In the genomic region with DNA sequence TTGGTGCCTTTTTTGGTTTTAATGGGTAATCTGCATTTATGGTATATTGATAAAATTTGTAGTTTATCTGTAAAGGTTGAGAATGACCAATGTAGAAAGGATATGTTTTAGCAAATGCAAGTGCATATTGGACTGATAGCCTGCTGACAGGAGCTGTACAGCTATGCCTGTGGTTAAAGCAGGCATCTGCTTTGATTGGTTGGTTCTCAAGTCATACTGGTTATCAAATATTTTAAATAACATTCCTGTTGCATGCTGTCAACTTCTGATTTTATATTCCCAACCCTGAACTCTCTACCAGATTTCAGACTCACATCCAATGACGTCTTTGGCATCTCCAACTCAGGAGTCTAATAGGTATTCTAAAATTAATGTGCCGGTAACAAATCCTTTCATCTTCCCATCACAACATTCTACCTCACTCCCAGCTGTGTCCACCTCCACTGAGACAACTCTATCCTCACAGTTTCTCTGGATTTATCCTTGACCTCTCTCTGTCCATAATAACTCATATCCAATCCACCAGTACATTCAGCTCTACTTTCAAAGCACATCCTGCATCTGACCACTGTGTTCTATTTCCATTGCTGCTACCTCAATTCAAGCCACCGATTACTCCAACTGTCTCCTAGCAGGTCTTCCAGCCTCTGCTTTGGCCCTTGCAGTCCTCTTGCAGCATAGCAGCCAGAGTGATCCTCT, we compare ENCODE assay signal across 8 cellular contexts.
DNase-seq lines count a peak whose midpoint lies in the region; ATAC-seq, FAIRE-seq and TF ChIP-seq lines count a peak whose summit lies in the region.

No MANE protein-coding gene starts in this region.

- H3K27ac ChIP-seq in HepG2 (ENCODE audit: extremely low read length, insufficient read depth, low read length): peak overlapping the region; percentile 58
- H3K27ac ChIP-seq in right lobe of liver: peak overlapping the region in 1 of 3 donors; percentile 47

- intact Hi-C loops in HepG2 (cut with micrococcal nuclease; ENCODE audit: unreplicated experiment): no loop called here
- intact Hi-C loops in right lobe of liver (cut with DNase I): no loop called here

- H3K4me3 ChIP-seq in HepG2 (replicated peaks in 1 of 3; ENCODE audit: insufficient read depth in 1 of 3, low read depth in 2 of 3, low read length in 3 of 3) (peak overlapping the region in 1 of 3 experiments; percentile 30; a peak in 1 of 6 replicates), right lobe of liver (no peak overlapping the region)

- FAIRE-seq in HepG2 (lab: Jason Lieb, UNC): no peak

- TF ChIP-seq EP300 in HepG2 (IDR thresholded peaks at IDR 0.05; ENCODE audit: low read depth in 2 of 2, low read length in 2 of 2) (no peak), HepG2 (CRISPR knock-in tag; IDR thresholded peaks at IDR 0.05; ENCODE audit: borderline replicate concordance) (no peak)

- H2AFZ ChIP-seq in HepG2 (ENCODE audit: low read length): no peak overlapping the region

- 81% methylated on average over 3 of the region's 3 CpGs for WGBS in HepG2 (ENCODE audit: low lambda C conversion rate)
- WGBS in right lobe of liver (ENCODE audit: insufficient coverage, low coverage, low lambda C conversion rate, missing lambda C conversion rate): 74% methylated on average over 3 of the region's 3 CpGs

- H3K4me2 ChIP-seq in HepG2 (ENCODE audit: low read depth, low read length): peak overlapping the region; percentile 54

- in situ Hi-C loops in HepG2 (cut with HindIII; ENCODE audit: extremely low pct_ligation_motif_present, low pct_unique_long_range_greater_than_20kb): no loop called here

- H3K27me3 ChIP-seq in HepG2 (ENCODE audit: control insufficient read depth in 1 of 2, insufficient read depth in 2 of 2, low read length in 2 of 2) (no peaks in the 10 kb centered on the region), right lobe of liver (no peaks in the 10 kb centered on the region)

- CTCF ChIA-PET in HepG2 (lab: Yijun Ruan, JAX; ENCODE audit: low intra/inter-chr PET ratio, low total read pairs): no interaction called here

- H3K79me2 ChIP-seq in HepG2 (ENCODE audit: insufficient read depth, low read length): peaks cover 18% of the 10 kb centered on the region

- no peaks in the 10 kb centered on the region for H4K20me1 ChIP-seq in HepG2 (ENCODE audit: insufficient read depth, low read length)

- TF ChIP-seq POLR2A in HepG2 (IDR thresholded peaks at IDR 0.05; ENCODE audit: insufficient read depth in 1 of 2, low read depth in 2 of 2, low read length in 2 of 2) (no peak), right lobe of liver (IDR thresholded peaks at IDR 0.05) (no peak)

- H3K9me3 ChIP-seq in HepG2 (ENCODE audit: low read length) (no peaks in the 10 kb centered on the region), right lobe of liver (no peaks in the 10 kb centered on the region)

- ATAC-seq in HepG2 (no peak; the same call in 2 of the 3 replicates), right lobe of liver (no peak)
- no peak for ATAC-seq in activated CD4-positive, CD25-positive, alpha-beta regulatory T cell treated with anti-CD3 and anti-CD28 coated beads, Interleukin-2, amount 50 U/mL, for 24 hours

- H3K4me1 ChIP-seq in HepG2 (ENCODE audit: insufficient read depth, low read length) (peaks cover 69% of the 10 kb centered on the region), right lobe of liver (peaks cover 0 to 33% (median 13%) of the 10 kb centered on the region in 4 donors)

- BruUV-seq in HepG2 (replicated peaks; lab: Mats Ljungman, UMichigan): no TSS peak

- no peak for TF ChIP-seq CTCF in HepG2 (CRISPR knock-in tag; IDR thresholded peaks at IDR 0.05)
- no peak for TF ChIP-seq CTCF in right lobe of liver (IDR thresholded peaks at IDR 0.05)

- H3K9ac ChIP-seq in HepG2 (ENCODE audit: insufficient read depth, low read depth, low read length): no peak overlapping the region

- peaks cover 0 to 2% of the 10 kb centered on the region in 2 experiments; a peak in 1 of 5 replicates for H3K36me3 ChIP-seq in HepG2 (replicated peaks in 1 of 2; ENCODE audit: control insufficient read depth in 1 of 2, insufficient read depth in 2 of 2, low read length in 2 of 2)
- H3K36me3 ChIP-seq in right lobe of liver: no peaks in the 10 kb centered on the region

- POLR2A ChIA-PET in HepG2 (lab: Yijun Ruan, JAX): interaction anchor here (0.8 to 1.0 kb wide), 2 partner anchors 9 to 125 kb away, joined by 3 read pairs; no protein-coding TSS in a partner anchor

- TF ChIP-seq RAD21 in HepG2 (CRISPR knock-in tag; IDR thresholded peaks at IDR 0.05): no peak

- DNase-seq in HepG2 (ENCODE audit: low spot score): no peak
- DNase-seq in right lobe of liver: no peak
- peak; percentile 14 for DNase-seq in RPMI7951 (ENCODE audit: low read depth)
- DNase-seq in glomerular visceral epithelial cell (ENCODE audit: extremely low spot score): peak; percentile 75
- no peak for DNase-seq in HuH-7 (ENCODE audit: low spot score)
- DNase-seq in NCI-H2081 (lab: John Stamatoyannopoulos, UW): no peak
- no peak for DNase-seq in NCI-H1694 (lab: John Stamatoyannopoulos, UW)

TF ChIP-seq in HepG2, 621 proteins besides CTCF, POLR2A, EP300 and RAD21 (continues in another document):
- TF ChIP-seq FOSL2 (CRISPR knock-in tag; IDR thresholded peaks at IDR 0.05): no peak
- TF ChIP-seq, protein P1, sequence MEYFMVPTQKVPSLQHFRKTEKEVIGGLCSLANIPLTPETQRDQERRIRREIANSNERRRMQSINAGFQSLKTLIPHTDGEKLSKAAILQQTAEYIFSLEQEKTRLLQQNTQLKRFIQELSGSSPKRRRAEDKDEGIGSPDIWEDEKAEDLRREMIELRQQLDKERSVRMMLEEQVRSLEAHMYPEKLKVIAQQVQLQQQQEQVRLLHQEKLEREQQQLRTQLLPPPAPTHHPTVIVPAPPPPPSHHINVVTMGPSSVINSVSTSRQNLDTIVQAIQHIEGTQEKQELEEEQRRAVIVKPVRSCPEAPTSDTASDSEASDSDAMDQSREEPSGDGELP (IDR thresholded peaks at IDR 0.05; ENCODE audit: borderline replicate concordance, low read depth): peak; percentile 16; the same call in 1 of the 2 replicates
- no peak for TF ChIP-seq SNAI1 (CRISPR knock-in tag; IDR thresholded peaks at IDR 0.05; ENCODE audit: borderline replicate concordance)
- no peak for TF ChIP-seq ZNF790 (CRISPR knock-in tag; IDR thresholded peaks at IDR 0.05; ENCODE audit: borderline replicate concordance)
- TF ChIP-seq, protein P2, sequence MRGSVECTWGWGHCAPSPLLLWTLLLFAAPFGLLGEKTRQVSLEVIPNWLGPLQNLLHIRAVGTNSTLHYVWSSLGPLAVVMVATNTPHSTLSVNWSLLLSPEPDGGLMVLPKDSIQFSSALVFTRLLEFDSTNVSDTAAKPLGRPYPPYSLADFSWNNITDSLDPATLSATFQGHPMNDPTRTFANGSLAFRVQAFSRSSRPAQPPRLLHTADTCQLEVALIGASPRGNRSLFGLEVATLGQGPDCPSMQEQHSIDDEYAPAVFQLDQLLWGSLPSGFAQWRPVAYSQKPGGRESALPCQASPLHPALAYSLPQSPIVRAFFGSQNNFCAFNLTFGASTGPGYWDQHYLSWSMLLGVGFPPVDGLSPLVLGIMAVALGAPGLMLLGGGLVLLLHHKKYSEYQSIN (CRISPR knock-in tag; IDR thresholded peaks at IDR 0.05; ENCODE audit: borderline replicate concordance): no peak
- 0 out of 2 replicates have a peak, but pooled peaks have one; percentile 11 for TF ChIP-seq MEF2D (CRISPR knock-in tag; IDR thresholded peaks at IDR 0.05)
- no peak for TF ChIP-seq BHLHE40 (IDR thresholded peaks at IDR 0.05; ENCODE audit: low read length)
- TF ChIP-seq ZNF331 (CRISPR knock-in tag; IDR thresholded peaks at IDR 0.05): no peak
- TF ChIP-seq ELF4 (CRISPR knock-in tag; IDR thresholded peaks at IDR 0.05; ENCODE audit: borderline replicate concordance): 0 out of 2 replicates have a peak, but pooled peaks have one; percentile 31
- TF ChIP-seq, protein P3, sequence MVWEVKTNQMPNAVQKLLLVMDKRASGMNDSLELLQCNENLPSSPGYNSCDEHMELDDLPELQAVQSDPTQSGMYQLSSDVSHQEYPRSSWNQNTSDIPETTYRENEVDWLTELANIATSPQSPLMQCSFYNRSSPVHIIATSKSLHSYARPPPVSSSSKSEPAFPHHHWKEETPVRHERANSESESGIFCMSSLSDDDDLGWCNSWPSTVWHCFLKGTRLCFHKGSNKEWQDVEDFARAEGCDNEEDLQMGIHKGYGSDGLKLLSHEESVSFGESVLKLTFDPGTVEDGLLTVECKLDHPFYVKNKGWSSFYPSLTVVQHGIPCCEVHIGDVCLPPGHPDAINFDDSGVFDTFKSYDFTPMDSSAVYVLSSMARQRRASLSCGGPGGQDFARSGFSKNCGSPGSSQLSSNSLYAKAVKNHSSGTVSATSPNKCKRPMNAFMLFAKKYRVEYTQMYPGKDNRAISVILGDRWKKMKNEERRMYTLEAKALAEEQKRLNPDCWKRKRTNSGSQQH (CRISPR knock-in tag; IDR thresholded peaks at IDR 0.05; ENCODE audit: low read depth): no peak
- peak; percentile 39; the same call in 1 of the 2 replicates for TF ChIP-seq SP4 (CRISPR knock-in tag; IDR thresholded peaks at IDR 0.05)
- no peak for TF ChIP-seq NFYC (CRISPR knock-in tag; IDR thresholded peaks at IDR 0.05)
- no peak for TF ChIP-seq ZNF788 (CRISPR knock-in tag; IDR thresholded peaks at IDR 0.05; ENCODE audit: borderline replicate concordance)
- 0 out of 2 replicates have a peak, but pooled peaks have one; percentile 29 for TF ChIP-seq ZNF772 (CRISPR knock-in tag; IDR thresholded peaks at IDR 0.05)
- TF ChIP-seq MAFG (CRISPR knock-in tag; IDR thresholded peaks at IDR 0.05): no peak
- TF ChIP-seq, protein P4, sequence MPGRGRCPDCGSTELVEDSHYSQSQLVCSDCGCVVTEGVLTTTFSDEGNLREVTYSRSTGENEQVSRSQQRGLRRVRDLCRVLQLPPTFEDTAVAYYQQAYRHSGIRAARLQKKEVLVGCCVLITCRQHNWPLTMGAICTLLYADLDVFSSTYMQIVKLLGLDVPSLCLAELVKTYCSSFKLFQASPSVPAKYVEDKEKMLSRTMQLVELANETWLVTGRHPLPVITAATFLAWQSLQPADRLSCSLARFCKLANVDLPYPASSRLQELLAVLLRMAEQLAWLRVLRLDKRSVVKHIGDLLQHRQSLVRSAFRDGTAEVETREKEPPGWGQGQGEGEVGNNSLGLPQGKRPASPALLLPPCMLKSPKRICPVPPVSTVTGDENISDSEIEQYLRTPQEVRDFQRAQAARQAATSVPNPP (CRISPR knock-in tag; IDR thresholded peaks at IDR 0.05): no peak

Comparison
In these comparisons a context has a peak if more than half of its experiments do, and no peak if none do; other contexts are left out.
1. DNase-seq: peak in RPMI7951 (single experiment) and glomerular visceral epithelial cell (single experiment); none in HepG2 (single experiment), right lobe of liver (0 of 3), HuH-7 (single experiment), NCI-H2081 (0 of 2) and NCI-H1694 (single experiment).